19 cellular contexts compared by ENCODE assay signal in genomic region chr21:16751705-16752104, GRCh38.
A peak's percentile ranks its signal among the peaks of the same experiment; 100 is the strongest.
DNase-seq lines count a peak whose midpoint lies in the region; TF ChIP-seq lines count a peak whose summit lies in the region.
"Had no signal": no experiment of that assay in that cellular context is flagged by ENCODE, and none has a peak within 500 bp of the region (broad histone marks: within the 10 kb centered on the region; RNA-seq: fewer than 3 reads in every experiment).

No MANE protein-coding gene starts in this region.

- H4K8ac ChIP-seq in mesenchymal stem cell (ENCODE audit: low read length), result no peak overlapping the region

- no peaks in the 10 kb centered on the region for H3K4me1 ChIP-seq in mesenchymal stem cell (ENCODE audit: control insufficient read depth, insufficient read depth, low read depth, low read length)
- H3K4me1 ChIP-seq: A549, Peyer's patch had no signal

- H3K14ac ChIP-seq in mesenchymal stem cell (ENCODE audit: low read length in 2 of 2), result no peak overlapping the region

- H2AFZ ChIP-seq in mesenchymal stem cell (ENCODE audit: low read depth, low read length), result no peak overlapping the region

- no peak overlapping the region for H3K23ac ChIP-seq in mesenchymal stem cell (ENCODE audit: low read length in 2 of 2)

- H2AK5ac ChIP-seq in mesenchymal stem cell (ENCODE audit: low read length, severe bottlenecking), result no peak overlapping the region

- H4K91ac ChIP-seq in mesenchymal stem cell (ENCODE audit: low read length), result no peak overlapping the region

- H3K27ac ChIP-seq in SK-N-MC (peak overlapping the region; percentile 93; the same call in 1 of the 2 replicates), mesenchymal stem cell (ENCODE audit: low read length, poor library complexity, severe bottlenecking) (no peak overlapping the region)
- H3K27ac ChIP-seq: A549, HL-60, Peyer's patch had no signal

- no peak overlapping the region for H2BK15ac ChIP-seq in mesenchymal stem cell (ENCODE audit: low read depth, poor library complexity, severe bottlenecking)

- no peak overlapping the region for H3K4ac ChIP-seq in mesenchymal stem cell (ENCODE audit: low read depth in 1 of 2, low read length in 2 of 2)

- H3K79me1 ChIP-seq in mesenchymal stem cell (replicated peaks; ENCODE audit: low read length, poor library complexity, severe bottlenecking), result no peaks in the 10 kb centered on the region

- H3K36me3 ChIP-seq in SK-N-MC (ENCODE audit: insufficient read depth, low read length), result peaks cover 8% of the 10 kb centered on the region; the same call in 1 of the 2 replicates
- H3K36me3 ChIP-seq in mesenchymal stem cell (ENCODE audit: control insufficient read depth in 1 of 2, insufficient read depth in 2 of 2, low read depth in 1 of 2, low read length in 2 of 2), result no peaks in the 10 kb centered on the region
- H3K36me3 ChIP-seq: Peyer's patch had no signal

- no peak overlapping the region for H3K18ac ChIP-seq in mesenchymal stem cell (ENCODE audit: low read depth in 1 of 2, low read length in 2 of 2)

- H3K9me3 ChIP-seq in SK-N-MC (ENCODE audit: low read depth, low read length), result no peaks in the 10 kb centered on the region; the same call in 1 of the 2 replicates
- H3K9me3 ChIP-seq in mesenchymal stem cell (ENCODE audit: control insufficient read depth, low read length), result no peaks in the 10 kb centered on the region
- H3K9me3 ChIP-seq: A549, Peyer's patch had no signal

- H3K4me3 ChIP-seq in SK-N-MC, result no peak overlapping the region
- H3K4me3 ChIP-seq in epithelial cell of esophagus (ENCODE audit: low read length), result no peak overlapping the region
- no peak overlapping the region for H3K4me3 ChIP-seq in mesenchymal stem cell (ENCODE audit: insufficient read depth in 1 of 2, low read depth in 1 of 2, low read length in 2 of 2)
- H3K4me3 ChIP-seq: A549, K562, Peyer's patch had no signal

- H3K9ac ChIP-seq in SK-N-MC (ENCODE audit: insufficient read length) (peak overlapping the region; percentile 56), mesenchymal stem cell (ENCODE audit: low read length) (no peak overlapping the region)

- 91% methylated on average over 1 of the region's 1 CpG for WGBS in mesenchymal stem cell

- no peak overlapping the region for H3K4me2 ChIP-seq in mesenchymal stem cell (ENCODE audit: low read length, poor library complexity, severe bottlenecking)
- H3K4me2 ChIP-seq: A549 had no signal

- H3K27me3 ChIP-seq in mesenchymal stem cell (ENCODE audit: control insufficient read depth in 1 of 2, insufficient read depth in 1 of 2, low read length in 2 of 2), result no peaks in the 10 kb centered on the region
- H3K27me3 ChIP-seq: Peyer's patch had no signal

- no peak overlapping the region for H2BK12ac ChIP-seq in mesenchymal stem cell (ENCODE audit: low read length in 2 of 2)

- TF ChIP-seq CTCF in epithelial cell of esophagus (IDR thresholded peaks at IDR 0.05; ENCODE audit: insufficient read depth, low read depth, low read length, missing control alignments), result no peak

- H2BK120ac ChIP-seq in mesenchymal stem cell (ENCODE audit: low read depth, low read length), result no peak overlapping the region

- H2BK5ac ChIP-seq in mesenchymal stem cell (ENCODE audit: low read depth, low read length, poor library complexity, severe bottlenecking), result no peak overlapping the region

- DNase-seq in A172 (ENCODE audit: low spot score) (peak; percentile 2), SK-N-MC (ENCODE audit: low read depth, low spot score) (no peak), epithelial cell of esophagus (ENCODE audit: low read depth) (peak; percentile 5), myocyte (ENCODE audit: low read depth) (peak; percentile 60), NCI-H226 (no peak), midbrain (lab: John Stamatoyannopoulos, UW) (no peak), mesenchymal stem cell (no peak)
- DNase-seq: DMS79, MM.1S, NCI-H1048, NCI-H1436, NCI-H187 treated with DMSO at 0.1 percent for 48 hours, NCI-H345, NCI-H524, NCI-H774, Peyer's patch had no signal

Comparison
In these comparisons a context has a peak if more than half of its experiments do, and no peak if none do; other contexts are left out.
1. DNase-seq: peak in A172 (single experiment), epithelial cell of esophagus (single experiment) and myocyte (single experiment); none in SK-N-MC (single experiment), NCI-H226 (single experiment), midbrain (single experiment) and mesenchymal stem cell (single experiment).